ENCODE assay signal across 2 cellular contexts in the genomic region with DNA sequence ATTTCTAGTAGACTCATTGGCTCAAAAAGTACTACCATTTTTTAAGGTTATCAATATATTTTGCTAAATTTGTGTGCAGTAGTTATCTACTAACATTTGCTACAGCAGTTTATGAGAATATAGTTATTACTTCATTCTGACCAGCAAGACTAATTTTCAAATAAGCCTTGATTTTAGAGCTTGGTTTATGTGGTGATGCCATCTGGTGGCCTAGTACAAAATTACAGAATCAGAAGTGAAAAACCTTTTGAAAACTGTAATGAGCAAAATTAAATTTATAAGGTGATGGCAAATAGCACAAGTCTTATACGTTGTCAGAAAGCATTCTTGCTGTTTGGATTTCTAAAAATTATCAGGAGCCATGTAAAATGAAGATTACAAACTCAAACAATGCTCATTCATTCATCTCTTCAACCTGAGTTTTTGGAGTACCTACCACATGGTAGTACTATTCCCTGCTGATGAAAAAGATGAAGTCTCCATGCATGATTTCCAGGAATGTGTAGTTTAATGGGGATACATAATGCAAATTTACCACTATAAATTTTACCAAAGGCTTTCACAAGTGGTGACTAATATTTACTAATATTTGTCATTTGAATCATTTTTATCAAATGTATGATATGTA.
TF ChIP-seq lines count a peak whose summit lies in the region.

No MANE protein-coding gene starts in this region.

TF ChIP-seq in HCT116, 20 proteins besides CTCF, POLR2A, EP300 and RAD21 (continued from another document):
- TF ChIP-seq, protein P1, sequence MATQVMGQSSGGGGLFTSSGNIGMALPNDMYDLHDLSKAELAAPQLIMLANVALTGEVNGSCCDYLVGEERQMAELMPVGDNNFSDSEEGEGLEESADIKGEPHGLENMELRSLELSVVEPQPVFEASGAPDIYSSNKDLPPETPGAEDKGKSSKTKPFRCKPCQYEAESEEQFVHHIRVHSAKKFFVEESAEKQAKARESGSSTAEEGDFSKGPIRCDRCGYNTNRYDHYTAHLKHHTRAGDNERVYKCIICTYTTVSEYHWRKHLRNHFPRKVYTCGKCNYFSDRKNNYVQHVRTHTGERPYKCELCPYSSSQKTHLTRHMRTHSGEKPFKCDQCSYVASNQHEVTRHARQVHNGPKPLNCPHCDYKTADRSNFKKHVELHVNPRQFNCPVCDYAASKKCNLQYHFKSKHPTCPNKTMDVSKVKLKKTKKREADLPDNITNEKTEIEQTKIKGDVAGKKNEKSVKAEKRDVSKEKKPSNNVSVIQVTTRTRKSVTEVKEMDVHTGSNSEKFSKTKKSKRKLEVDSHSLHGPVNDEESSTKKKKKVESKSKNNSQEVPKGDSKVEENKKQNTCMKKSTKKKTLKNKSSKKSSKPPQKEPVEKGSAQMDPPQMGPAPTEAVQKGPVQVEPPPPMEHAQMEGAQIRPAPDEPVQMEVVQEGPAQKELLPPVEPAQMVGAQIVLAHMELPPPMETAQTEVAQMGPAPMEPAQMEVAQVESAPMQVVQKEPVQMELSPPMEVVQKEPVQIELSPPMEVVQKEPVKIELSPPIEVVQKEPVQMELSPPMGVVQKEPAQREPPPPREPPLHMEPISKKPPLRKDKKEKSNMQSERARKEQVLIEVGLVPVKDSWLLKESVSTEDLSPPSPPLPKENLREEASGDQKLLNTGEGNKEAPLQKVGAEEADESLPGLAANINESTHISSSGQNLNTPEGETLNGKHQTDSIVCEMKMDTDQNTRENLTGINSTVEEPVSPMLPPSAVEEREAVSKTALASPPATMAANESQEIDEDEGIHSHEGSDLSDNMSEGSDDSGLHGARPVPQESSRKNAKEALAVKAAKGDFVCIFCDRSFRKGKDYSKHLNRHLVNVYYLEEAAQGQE (IDR thresholded peaks at IDR 0.05; ENCODE audit: low read depth): no peak
- TF ChIP-seq, protein P2, sequence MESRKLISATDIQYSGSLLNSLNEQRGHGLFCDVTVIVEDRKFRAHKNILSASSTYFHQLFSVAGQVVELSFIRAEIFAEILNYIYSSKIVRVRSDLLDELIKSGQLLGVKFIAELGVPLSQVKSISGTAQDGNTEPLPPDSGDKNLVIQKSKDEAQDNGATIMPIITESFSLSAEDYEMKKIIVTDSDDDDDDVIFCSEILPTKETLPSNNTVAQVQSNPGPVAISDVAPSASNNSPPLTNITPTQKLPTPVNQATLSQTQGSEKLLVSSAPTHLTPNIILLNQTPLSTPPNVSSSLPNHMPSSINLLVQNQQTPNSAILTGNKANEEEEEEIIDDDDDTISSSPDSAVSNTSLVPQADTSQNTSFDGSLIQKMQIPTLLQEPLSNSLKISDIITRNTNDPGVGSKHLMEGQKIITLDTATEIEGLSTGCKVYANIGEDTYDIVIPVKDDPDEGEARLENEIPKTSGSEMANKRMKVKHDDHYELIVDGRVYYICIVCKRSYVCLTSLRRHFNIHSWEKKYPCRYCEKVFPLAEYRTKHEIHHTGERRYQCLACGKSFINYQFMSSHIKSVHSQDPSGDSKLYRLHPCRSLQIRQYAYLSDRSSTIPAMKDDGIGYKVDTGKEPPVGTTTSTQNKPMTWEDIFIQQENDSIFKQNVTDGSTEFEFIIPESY (IDR thresholded peaks at IDR 0.05; ENCODE audit: extremely low read depth, insufficient replicate concordance, low read length): no peak
- TF ChIP-seq CBX3 (IDR thresholded peaks at IDR 0.05; ENCODE audit: low read depth): no peak
- no peak for TF ChIP-seq SP1 (IDR thresholded peaks at IDR 0.05; ENCODE audit: low read depth)
- TF ChIP-seq, protein P3, sequence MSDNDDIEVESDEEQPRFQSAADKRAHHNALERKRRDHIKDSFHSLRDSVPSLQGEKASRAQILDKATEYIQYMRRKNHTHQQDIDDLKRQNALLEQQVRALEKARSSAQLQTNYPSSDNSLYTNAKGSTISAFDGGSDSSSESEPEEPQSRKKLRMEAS (IDR thresholded peaks at IDR 0.05): no peak
- no peak for TF ChIP-seq JUND (IDR thresholded peaks at IDR 0.05)
- no peak for TF ChIP-seq YY1 (IDR thresholded peaks at IDR 0.05; ENCODE audit: extremely low read depth, insufficient replicate concordance, low read depth, low read length)
- TF ChIP-seq ZFX (IDR thresholded peaks at IDR 0.05): no peak
- no peak for TF ChIP-seq TCF7L2 (IDR thresholded peaks at IDR 0.05; ENCODE audit: borderline replicate concordance, extremely low read depth, insufficient read depth, insufficient read length)
- TF ChIP-seq, protein P4, sequence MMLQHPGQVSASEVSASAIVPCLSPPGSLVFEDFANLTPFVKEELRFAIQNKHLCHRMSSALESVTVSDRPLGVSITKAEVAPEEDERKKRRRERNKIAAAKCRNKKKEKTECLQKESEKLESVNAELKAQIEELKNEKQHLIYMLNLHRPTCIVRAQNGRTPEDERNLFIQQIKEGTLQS (IDR thresholded peaks at IDR 0.05): no peak

TF ChIP-seq in neural cell, 6 proteins besides CTCF, POLR2A, EP300 and RAD21 (continued from another document):
- TF ChIP-seq MXI1 (conservative IDR thresholded peaks at IDR 0.05; ENCODE audit: poor library complexity, severe bottlenecking): no peak
- no peak for TF ChIP-seq TAF1 (IDR thresholded peaks at IDR 0.05; ENCODE audit: low read depth)
